Comparison of ENCODE assay signal across 16 cellular contexts in genomic region chr13:39317284-39317683, GRCh38.
DNase-seq lines count a peak whose midpoint lies in the region; ATAC-seq and TF ChIP-seq lines count a peak whose summit lies in the region.
"Had no signal": no experiment of that assay in that cellular context is flagged by ENCODE, and none has a peak within 500 bp of the region (broad histone marks: within the 10 kb centered on the region; RNA-seq: fewer than 3 reads in every experiment).

No MANE protein-coding gene starts in this region.

- TF ChIP-seq CTCF in astrocyte of the spinal cord (IDR thresholded peaks at IDR 0.05; ENCODE audit: low read depth, low read length) (no peak), HFFc6 (IDR thresholded peaks at IDR 0.05) (no peak)

- no peaks in the 10 kb centered on the region for H3K36me3 Mint-ChIP-seq in HFFc6 (ENCODE audit: low read depth)
- H3K36me3 Mint-ChIP-seq: mesothelial cell of epicardium had no signal

- peaks cover 8% of the 10 kb centered on the region for H3K27me3 Mint-ChIP-seq in HFFc6 (ENCODE audit: insufficient read depth)
- H3K27me3 Mint-ChIP-seq: dendritic cell treated with granulocyte-macrophage colony-stimulating factor and Interleukin-4, amounts not matched to agents 40 ng/mL and 50 ng/mL, for 4 days had no signal

- no peak overlapping the region for H3K4me3 Mint-ChIP-seq in HFFc6
- H3K4me3 Mint-ChIP-seq: dendritic cell treated with granulocyte-macrophage colony-stimulating factor and Interleukin-4, amounts not matched to agents 40 ng/mL and 50 ng/mL, for 4 days; mesothelial cell of epicardium had no signal

- in situ Hi-C loops in astrocyte of the spinal cord (cut with HindIII; ENCODE audit: low sequenced_read_pairs): no loop called here

- intact Hi-C loops in Right ventricle myocardium superior (cut with DNase I): no loop called here

- H3K9me3 Mint-ChIP-seq in HFFc6: no peaks in the 10 kb centered on the region
- H3K9me3 Mint-ChIP-seq: dendritic cell treated with granulocyte-macrophage colony-stimulating factor and Interleukin-4, amounts not matched to agents 40 ng/mL and 50 ng/mL, for 4 days; mesothelial cell of epicardium had no signal

- H3K4me3 ChIP-seq in astrocyte of the spinal cord (ENCODE audit: low read depth, low read length): no peak overlapping the region
- H3K4me3 ChIP-seq: right lobe of liver, SJSA1, tibial artery had no signal

- H3K27ac Mint-ChIP-seq in HFFc6: no peak overlapping the region
- H3K27ac Mint-ChIP-seq: dendritic cell treated with granulocyte-macrophage colony-stimulating factor and Interleukin-4, amounts not matched to agents 40 ng/mL and 50 ng/mL, for 4 days; mesothelial cell of epicardium had no signal

- DNase-seq in EL (peak; percentile 24), astrocyte of the spinal cord (ENCODE audit: low read depth, low spot score) (peak; percentile 59), Right ventricle myocardium superior (peak; percentile 59), renal cortical epithelial cell (ENCODE audit: low read depth) (peak; percentile 29), SW480 (ENCODE audit: low spot score) (no peak), HFFc6 (no peak)
- DNase-seq: activated effector memory CD4-positive, alpha-beta T cell treated with anti-CD3 and anti-CD28 coated beads, Interleukin-2, amount 50 U/mL, for 16 hours; BE2C; NCI-H526; right lobe of liver had no signal

- H3K4me1 Mint-ChIP-seq in HFFc6 (ENCODE audit: low read depth): no peaks in the 10 kb centered on the region

- ATAC-seq in Right ventricle myocardium superior (ENCODE audit: poor library complexity) (peak; percentile 86), GM19328 (IDR thresholded peaks at IDR 0.05; ENCODE audit: unreplicated experiment) (no peak), HG03196 (IDR thresholded peaks at IDR 0.05; ENCODE audit: unreplicated experiment) (no peak)

Comparison
In these comparisons a context has a peak if more than half of its experiments do, and no peak if none do; other contexts are left out.
1. DNase-seq: peak in EL (single experiment), astrocyte of the spinal cord (single experiment), Right ventricle myocardium superior (single experiment) and renal cortical epithelial cell (single experiment); none in SW480 (single experiment) and HFFc6 (single experiment).